Comparison of ENCODE assay signal across 11 cellular contexts in genomic region chr13:40508112-40508511, GRCh38.
DNase-seq lines count a peak whose midpoint lies in the region; ATAC-seq and TF ChIP-seq lines count a peak whose summit lies in the region.
"Had no signal": no experiment of that assay in that cellular context is flagged by ENCODE, and none has a peak within 500 bp of the region (broad histone marks: within the 10 kb centered on the region; RNA-seq: fewer than 3 reads in every experiment).

No MANE protein-coding gene starts in this region.

- peak overlapping the region; percentile 71 for H3K27ac Mint-ChIP-seq in CD8-positive, alpha-beta T cell
- peak overlapping the region; percentile 33 for H3K27ac Mint-ChIP-seq in activated naive CD8-positive, alpha-beta T cell treated with anti-CD3 and anti-CD28 coated beads, Interleukin-2, amount 50 U/mL, for 24 hours
- H3K27ac Mint-ChIP-seq: T-helper 2 cell treated with Interferon-gamma antibody and Interleukin-4, amounts not matched to agents 5 μg/mL and 100 μg/mL, for 36 hours had no signal

- 42 to 58% (median 53%) methylated on average over 4 of the region's 4 CpGs for WGBS in heart left ventricle, 4 donors
- WGBS in sigmoid colon, 2 donors, result 71 to 81% methylated on average over 4 of the region's 4 CpGs

- peaks cover 59% of the 10 kb centered on the region for H3K4me1 Mint-ChIP-seq in CD8-positive, alpha-beta T cell (ENCODE audit: low read depth)
- H3K4me1 Mint-ChIP-seq in activated naive CD8-positive, alpha-beta T cell treated with anti-CD3 and anti-CD28 coated beads, Interleukin-2, amount 50 U/mL, for 24 hours, result peaks cover 55% of the 10 kb centered on the region

- no peaks in the 10 kb centered on the region for H3K27me3 ChIP-seq in CD8-positive, alpha-beta T cell (ENCODE audit: insufficient read depth, low read length)
- H3K27me3 ChIP-seq in heart left ventricle, result no peaks in the 10 kb centered on the region
- H3K27me3 ChIP-seq in sigmoid colon, result no peaks in the 10 kb centered on the region

- CTCF ChIA-PET in CD8-positive, alpha-beta T cell (lab: Charles Lee), result interaction anchor here (0.8 to 1.4 kb wide), 5 partner anchors 9 to 439 kb away, joined by 3 to 6 read pairs (median 6); no protein-coding TSS in a partner anchor

- ATAC-seq in CD8-positive, alpha-beta T cell, result peak; percentile 38
- peak; percentile 30 for ATAC-seq in activated naive CD8-positive, alpha-beta T cell treated with anti-CD3 and anti-CD28 coated beads, Interleukin-2, amount 50 U/mL, for 24 hours
- ATAC-seq in heart left ventricle (peak; percentile 27 to 83 (median 76)), HG02759 (IDR thresholded peaks at IDR 0.05; ENCODE audit: unreplicated experiment) (no peak)

- no peak overlapping the region for H3K4me3 ChIP-seq in CD8-positive, alpha-beta T cell (ENCODE audit: low read depth, low read length)
- H3K4me3 ChIP-seq in heart left ventricle, result peak overlapping the region in 2 of 12 donors; percentile 13 to 19
- H3K4me3 ChIP-seq in sigmoid colon, result no peak overlapping the region

- peak overlapping the region; percentile 6 for H3K27ac ChIP-seq in CD8-positive, alpha-beta T cell (ENCODE audit: low read depth, low read length)
- peak overlapping the region in 8 of 12 donors; percentile 17 to 67 (median 50) for H3K27ac ChIP-seq in heart left ventricle
- H3K27ac ChIP-seq in sigmoid colon, result peak overlapping the region; percentile 35 to 67 (median 49)
- H3K27ac ChIP-seq: epithelial cell of prostate had no signal

- DNase-seq in CD8-positive, alpha-beta T cell, result no peak
- no peak for DNase-seq in activated naive CD8-positive, alpha-beta T cell treated with anti-CD3 and anti-CD28 coated beads, Interleukin-2, amount 50 U/mL, for 24 hours
- DNase-seq in heart left ventricle (no peak), sigmoid colon (no peak), RPMI8226 (no peak), NCI-H146 (lab: John Stamatoyannopoulos, UW) (no peak)
- no peak for DNase-seq in stimulated activated CD4-positive, alpha-beta T cell treated with anti-CD3 and anti-CD28 coated beads, Interleukin-2, amount 100 ng/mL, for 24 hours
- DNase-seq: DMS 273 treated with DMSO at 0.1 percent for 48 hours had no signal

- H3K27me3 Mint-ChIP-seq in CD8-positive, alpha-beta T cell (ENCODE audit: low read depth), result no peaks in the 10 kb centered on the region
- no peaks in the 10 kb centered on the region for H3K27me3 Mint-ChIP-seq in activated naive CD8-positive, alpha-beta T cell treated with anti-CD3 and anti-CD28 coated beads, Interleukin-2, amount 50 U/mL, for 24 hours

- no peak for TF ChIP-seq EP300 in sigmoid colon (IDR thresholded peaks at IDR 0.05)

- H3K4me3 Mint-ChIP-seq in CD8-positive, alpha-beta T cell, result peak overlapping the region; percentile 9
- H3K4me3 Mint-ChIP-seq in activated naive CD8-positive, alpha-beta T cell treated with anti-CD3 and anti-CD28 coated beads, Interleukin-2, amount 50 U/mL, for 24 hours, result no peak overlapping the region
- H3K4me3 Mint-ChIP-seq: T-helper 2 cell treated with Interferon-gamma antibody and Interleukin-4, amounts not matched to agents 5 μg/mL and 100 μg/mL, for 36 hours had no signal

- TF ChIP-seq CTCF in CD8-positive, alpha-beta T cell (IDR thresholded peaks at IDR 0.05), result no peak
- TF ChIP-seq CTCF in heart left ventricle (IDR thresholded peaks at IDR 0.05) (no peak), sigmoid colon (IDR thresholded peaks at IDR 0.05) (no peak)

- TF ChIP-seq POLR2A in heart left ventricle (IDR thresholded peaks at IDR 0.05), result no peak
- no peak for TF ChIP-seq POLR2A in sigmoid colon (IDR thresholded peaks at IDR 0.05)

- no peaks in the 10 kb centered on the region for H3K36me3 ChIP-seq in CD8-positive, alpha-beta T cell (ENCODE audit: insufficient read depth, low read length)
- no peaks in the 10 kb centered on the region for H3K36me3 ChIP-seq in heart left ventricle
- H3K36me3 ChIP-seq in sigmoid colon, result no peaks in the 10 kb centered on the region

- H3K4me1 ChIP-seq in CD8-positive, alpha-beta T cell (ENCODE audit: insufficient read depth, low read length), result peaks cover 40% of the 10 kb centered on the region
- H3K4me1 ChIP-seq in heart left ventricle (peaks cover 0 to 30% (median 7%) of the 10 kb centered on the region in 12 donors), sigmoid colon (peaks cover 0 to 21% (median 16%) of the 10 kb centered on the region in 4 donors)

- POLR2A ChIA-PET in CD8-positive, alpha-beta T cell (lab: Charles Lee), result interaction anchor here (0.6 to 1.7 kb wide), 6 partner anchors 9 to 157 kb away, joined by 3 to 8 read pairs (median 4); no protein-coding TSS in a partner anchor

- intact Hi-C loops in CD8-positive, alpha-beta T cell (cut with DNase I, micrococcal nuclease), result loop anchor here in 1 of 2 experiments (2.0 kb wide), 1 partner anchor 13 kb away; no protein-coding TSS in a partner anchor
- intact Hi-C loops in heart left ventricle (cut with DNase I), result loop anchor here in 1 of 10 donors (10.0 kb wide), 1 partner anchor 63 kb away; no protein-coding TSS in a partner anchor
- intact Hi-C loops in sigmoid colon (cut with DNase I), result no loop called here

- no peaks in the 10 kb centered on the region for H3K36me3 Mint-ChIP-seq in CD8-positive, alpha-beta T cell
- peaks cover 2% of the 10 kb centered on the region for H3K36me3 Mint-ChIP-seq in activated naive CD8-positive, alpha-beta T cell treated with anti-CD3 and anti-CD28 coated beads, Interleukin-2, amount 50 U/mL, for 24 hours (ENCODE audit: low read depth)

- no peaks in the 10 kb centered on the region for H3K9me3 ChIP-seq in CD8-positive, alpha-beta T cell (ENCODE audit: low read length)
- H3K9me3 ChIP-seq in heart left ventricle (peaks cover 0 to 7% (median 0%) of the 10 kb centered on the region in 12 donors), sigmoid colon (no peaks in the 10 kb centered on the region)

- no peaks in the 10 kb centered on the region for H3K9me3 Mint-ChIP-seq in CD8-positive, alpha-beta T cell
- no peaks in the 10 kb centered on the region for H3K9me3 Mint-ChIP-seq in activated naive CD8-positive, alpha-beta T cell treated with anti-CD3 and anti-CD28 coated beads, Interleukin-2, amount 50 U/mL, for 24 hours
- H3K9me3 Mint-ChIP-seq: T-helper 2 cell treated with Interferon-gamma antibody and Interleukin-4, amounts not matched to agents 5 μg/mL and 100 μg/mL, for 36 hours had no signal
